20 cellular contexts compared by ENCODE assay signal in the genomic region with DNA sequence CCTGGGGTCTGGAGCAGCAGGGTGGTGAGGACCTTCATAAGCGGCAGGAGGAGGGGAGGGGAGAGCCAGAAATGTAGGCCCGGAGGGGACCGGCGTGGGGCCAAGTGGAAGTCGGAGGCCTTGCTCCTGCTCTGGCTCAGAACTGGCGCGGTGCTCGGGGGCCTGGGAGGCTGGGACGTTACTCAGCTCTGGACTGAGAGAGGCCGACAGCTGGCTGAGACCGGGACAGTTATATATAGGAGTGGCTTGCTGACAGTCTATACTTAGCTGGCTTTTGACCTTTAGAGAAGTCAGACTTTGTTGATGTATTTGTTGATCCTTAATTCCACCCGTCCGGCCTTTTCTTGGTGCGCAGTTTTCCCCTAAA. TPM values are rescaled to one million over a fixed set of nuclear protein-coding genes. Genes with fewer than 3 reads are reported as not detected.
A peak's percentile ranks its signal among the peaks of the same experiment; 100 is the strongest.
DNase-seq lines count a peak whose midpoint lies in the region; ATAC-seq and TF ChIP-seq lines count a peak whose summit lies in the region.
"Had no signal": no experiment of that assay in that cellular context is flagged by ENCODE, and none has a peak within 500 bp of the region (broad histone marks: within the 10 kb centered on the region; RNA-seq: fewer than 3 reads in every experiment).

No MANE protein-coding gene starts in this region.

- H3K27ac Mint-ChIP-seq in brain (peak overlapping the region; percentile 27 to 68 (median 40)), nephron progenitor cell (peak overlapping the region; percentile 91)
- H3K27ac Mint-ChIP-seq: activated naive CD8-positive, alpha-beta T cell treated with anti-CD3 and anti-CD28 coated beads, Interleukin-2, amount 10 ng/mL, durations not matched to agents 7 days and 5 days; activated T-helper 1 cell treated with anti-CD3 and anti-CD28 coated beads, Interleukin-12 subunit alpha, Interleukin-12 subunit beta, Interleukin-2, Interleukin-4 antibody, amounts not matched to agents 30 ng/mL and 10 ng/mL and 1 ng/mL, durations not matched to agents 14 hours and 24 hours and 36 hours; natural killer cell treated with Interleukin-12 subunit alpha and Interleukin-12 subunit beta and Interleukin-15 and Interleukin-18, amount 100 ng/mL, for 72 hours; T-helper 17 cell had no signal

- ATAC-seq in left cardiac atrium (peak; percentile 68 to 69), thoracic aorta (ENCODE audit: insufficient number of reproducible peaks, low FRiP score, low read depth) (no peak), GM18870 (IDR thresholded peaks at IDR 0.05; ENCODE audit: unreplicated experiment) (no peak)
- ATAC-seq: HepG2; left lung; natural killer cell treated with Interleukin-12 subunit alpha and Interleukin-12 subunit beta and Interleukin-15 and Interleukin-18, amount 100 ng/mL, for 72 hours; T-helper 17 cell had no signal

- H3K4me1 Mint-ChIP-seq in brain (peaks cover 43% of the 10 kb centered on the region), nephron progenitor cell (peaks cover 50% of the 10 kb centered on the region)

- H3K4me3 Mint-ChIP-seq in brain (peak overlapping the region in 1 of 5 experiments; percentile 58), nephron progenitor cell (no peak overlapping the region)
- H3K4me3 Mint-ChIP-seq: activated naive CD8-positive, alpha-beta T cell treated with anti-CD3 and anti-CD28 coated beads, Interleukin-2, amount 10 ng/mL, durations not matched to agents 7 days and 5 days; activated T-helper 1 cell treated with anti-CD3 and anti-CD28 coated beads, Interleukin-12 subunit alpha, Interleukin-12 subunit beta, Interleukin-2, Interleukin-4 antibody, amounts not matched to agents 30 ng/mL and 10 ng/mL and 1 ng/mL, durations not matched to agents 14 hours and 24 hours and 36 hours; central memory CD8-positive, alpha-beta T cell; natural killer cell treated with Interleukin-12 subunit alpha and Interleukin-12 subunit beta and Interleukin-15 and Interleukin-18, amount 100 ng/mL, for 72 hours; T-helper 17 cell had no signal

- no peaks in the 10 kb centered on the region for H3K27me3 ChIP-seq in thoracic aorta (replicated peaks; ENCODE audit: insufficient read depth)

- H3K36me3 Mint-ChIP-seq in brain (peaks cover 39% of the 10 kb centered on the region), nephron progenitor cell (ENCODE audit: low read depth) (peaks cover 89% of the 10 kb centered on the region)
- H3K36me3 Mint-ChIP-seq: activated naive CD8-positive, alpha-beta T cell treated with anti-CD3 and anti-CD28 coated beads, Interleukin-2, amount 10 ng/mL, durations not matched to agents 7 days and 5 days; natural killer cell treated with Interleukin-12 subunit alpha and Interleukin-12 subunit beta and Interleukin-15 and Interleukin-18, amount 100 ng/mL, for 72 hours had no signal

- DNase-seq in left cardiac atrium (peak; percentile 74), nephron progenitor cell (no peak), thoracic aorta (ENCODE audit: low spot score) (peak; percentile 52), NCI-H748 (lab: John Stamatoyannopoulos, UW; ENCODE audit: unreplicated experiment) (no peak), NCI-H526 (lab: John Stamatoyannopoulos, UW) (no peak), DMS114 treated with DMSO at 0.1 percent for 48 hours (lab: John Stamatoyannopoulos, UW; ENCODE audit: unreplicated experiment) (no peak)
- DNase-seq: activated naive CD8-positive, alpha-beta T cell treated with anti-CD3 and anti-CD28 coated beads, Interleukin-2, amount 10 ng/mL, durations not matched to agents 7 days and 5 days; Caco-2; NCI-H2081; NCI-H524 treated with DMSO at 0.1 percent for 48 hours; SIG-M5; stimulated activated CD4-positive, alpha-beta T cell treated with anti-CD3 and anti-CD28 coated beads, Interleukin-2, amount 100 ng/mL, for 24 hours; T-helper 17 cell had no signal

- H3K4me1 ChIP-seq in thoracic aorta (ENCODE audit: control insufficient read depth in 1 of 2, low read depth in 2 of 2) = peaks cover 32 to 59% of the 10 kb centered on the region in 2 donors
- H3K4me1 ChIP-seq: Caco-2 had no signal

- H3K36me3 ChIP-seq in thoracic aorta = peaks cover 38% of the 10 kb centered on the region
- H3K36me3 ChIP-seq: left lung had no signal

- no peak for TF ChIP-seq CTCF in brain (conservative IDR thresholded peaks at IDR 0.05)
- no peak for TF ChIP-seq CTCF in nephron progenitor cell (IDR thresholded peaks at IDR 0.05)
- TF ChIP-seq CTCF in thoracic aorta (IDR thresholded peaks at IDR 0.05) = no peak

- H3K27me3 Mint-ChIP-seq in brain = peaks cover 3% of the 10 kb centered on the region
- peaks cover 10% of the 10 kb centered on the region for H3K27me3 Mint-ChIP-seq in nephron progenitor cell (ENCODE audit: low read depth, poor library complexity)

- intact Hi-C loops in left cardiac atrium (cut with DNase I) = loop anchor here (5.0 kb wide), 2 partner anchors 833 to 1033 kb away; no protein-coding TSS in a partner anchor

- H3K4me3 ChIP-seq in thoracic aorta = no peak overlapping the region
- H3K4me3 ChIP-seq: left lung had no signal

- no peaks in the 10 kb centered on the region for H3K9me3 ChIP-seq in thoracic aorta
- H3K9me3 ChIP-seq: Caco-2, left lung had no signal

- H3K27ac ChIP-seq in thoracic aorta = peak overlapping the region; percentile 81 to 86
- H3K27ac ChIP-seq: left lung had no signal

- H3K9me3 Mint-ChIP-seq in brain = peaks cover 0 to 4% (median 0%) of the 10 kb centered on the region in 5 experiments
- H3K9me3 Mint-ChIP-seq in nephron progenitor cell = no peaks in the 10 kb centered on the region
- H3K9me3 Mint-ChIP-seq: activated naive CD8-positive, alpha-beta T cell treated with anti-CD3 and anti-CD28 coated beads, Interleukin-2, amount 10 ng/mL, durations not matched to agents 7 days and 5 days; activated T-helper 1 cell treated with anti-CD3 and anti-CD28 coated beads, Interleukin-12 subunit alpha, Interleukin-12 subunit beta, Interleukin-2, Interleukin-4 antibody, amounts not matched to agents 30 ng/mL and 10 ng/mL and 1 ng/mL, durations not matched to agents 14 hours and 24 hours and 36 hours; central memory CD8-positive, alpha-beta T cell; natural killer cell treated with Interleukin-12 subunit alpha and Interleukin-12 subunit beta and Interleukin-15 and Interleukin-18, amount 100 ng/mL, for 72 hours had no signal

RNA-seq across cellular contexts. Expression of a gene that starts 15.7 kb away (rescaled TPM):
- polyA plus RNA-seq in brain (ENCODE audit: insufficient read depth, low read depth, low replicate concordance) = 769 TPM
- total RNA-seq in left cardiac atrium (100 to 1,000 TPM in 1 of 2 donors, 10 to 100 TPM in 1; 88.5 to 207 TPM), thoracic aorta (1,000 to 10,000 TPM in 1 of 2 donors, 100 to 1,000 TPM in 1; 482 to 2,105 TPM)
- total RNA-seq: activated T-helper 1 cell treated with anti-CD3 and anti-CD28 coated beads, Interleukin-12 subunit alpha, Interleukin-12 subunit beta, Interleukin-2, Interleukin-4 antibody, amounts not matched to agents 30 ng/mL and 10 ng/mL and 1 ng/mL, durations not matched to agents 14 hours and 24 hours and 36 hours; HepG2; T-helper 17 cell had no signal

RNA-seq across cellular contexts. Expression of a gene that starts 46.4 kb away (rescaled TPM):
- 233 TPM for polyA plus RNA-seq in brain (ENCODE audit: insufficient read depth, low read depth, low replicate concordance)
- total RNA-seq in left cardiac atrium = 100 to 1,000 TPM in 1 of 2 donors, 10 to 100 TPM in 1; 91.7 to 185 TPM
- total RNA-seq in thoracic aorta = 1,000 to 10,000 TPM in 1 of 2 donors, 100 to 1,000 TPM in 1; 608 to 2,156 TPM

Comparison
In these comparisons a context has a peak if more than half of its experiments do, and no peak if none do; other contexts are left out.
1. ATAC-seq: peak in left cardiac atrium (2 of 2); none in thoracic aorta (single experiment) and GM18870 (single experiment).
2. DNase-seq: peak in left cardiac atrium (single experiment) and thoracic aorta (single experiment); none in nephron progenitor cell (single experiment), NCI-H748 (single experiment), NCI-H526 (0 of 2) and DMS114 treated with DMSO at 0.1 percent for 48 hours (single experiment).